Comparison of ENCODE assay signal across 5 cellular contexts in genomic region chr3:94401466-94401865, GRCh38.
"Had no signal": no experiment of that assay in that cellular context is flagged by ENCODE, and none has a peak within 500 bp of the region (broad histone marks: within the 10 kb centered on the region; RNA-seq: fewer than 3 reads in every experiment).

No MANE protein-coding gene starts in this region.

- H3K4me3 ChIP-seq: K562 had no signal

- ATAC-seq: HepG2, K562 had no signal

- DNase-seq: IMR-90, KBM-7, KG1 had no signal
